ENCODE assay signal across 8 cellular contexts in the genomic region with DNA sequence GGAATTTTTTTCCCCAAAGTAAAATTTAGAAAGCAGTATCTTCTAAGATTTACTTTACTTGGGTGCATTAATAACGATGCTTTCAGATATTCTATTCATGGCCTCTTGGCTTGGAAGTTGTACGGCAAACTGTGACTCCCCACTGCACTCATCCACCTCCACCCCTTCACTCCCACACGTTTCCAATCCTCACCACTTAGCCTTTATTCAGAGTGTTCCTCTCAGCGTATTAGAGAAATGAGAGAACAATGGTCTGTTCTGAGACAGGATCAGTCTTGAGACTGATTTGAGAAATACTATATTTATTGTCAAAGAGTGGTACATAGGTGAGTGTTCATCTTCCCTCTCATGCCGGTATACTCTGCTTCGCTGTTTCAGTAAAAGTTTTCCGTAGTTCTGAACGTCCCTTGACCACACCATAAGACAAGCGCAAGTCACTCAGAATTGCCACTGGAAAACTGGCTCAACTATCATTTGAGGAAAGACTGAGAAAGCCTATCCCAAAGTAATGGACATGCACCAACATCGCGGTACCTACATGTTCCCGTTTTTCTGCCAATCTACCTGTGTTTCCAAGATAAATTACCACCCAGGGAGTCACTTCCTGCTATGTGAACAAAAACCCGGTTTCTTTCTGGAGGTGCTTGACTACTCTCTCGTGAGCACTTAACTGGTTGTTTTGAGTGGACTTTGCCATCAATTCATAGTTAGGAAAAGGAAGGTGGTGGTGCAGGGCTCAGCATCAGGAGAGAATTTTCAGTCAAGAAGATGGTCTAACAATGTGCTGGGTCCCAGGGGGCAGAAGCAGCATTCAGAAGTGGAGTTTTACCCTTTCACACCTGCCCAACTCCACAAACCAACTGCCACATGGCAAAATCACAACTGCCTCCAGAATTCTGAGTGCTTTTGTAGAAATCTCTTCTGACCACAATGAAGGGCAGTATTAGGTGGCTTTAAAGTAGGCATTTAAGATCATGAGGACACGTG. TPM values are rescaled to one million over a fixed set of nuclear protein-coding genes. Genes with fewer than 3 reads are reported as not detected.
A peak's percentile ranks its signal among the peaks of the same experiment; 100 is the strongest.
DNase-seq lines count a peak whose midpoint lies in the region; ATAC-seq and TF ChIP-seq lines count a peak whose summit lies in the region.

No MANE protein-coding gene starts in this region.

- peaks cover 27% of the 10 kb centered on the region for H3K4me1 Mint-ChIP-seq in CD8-positive, alpha-beta T cell (ENCODE audit: low read depth)
- H3K4me1 Mint-ChIP-seq in dendritic cell treated with granulocyte-macrophage colony-stimulating factor and Interleukin-4, amounts not matched to agents 40 ng/mL and 50 ng/mL, for 4 days (ENCODE audit: low read depth), result peaks cover 39% of the 10 kb centered on the region
- peaks cover 3 to 6% of the 10 kb centered on the region in 2 donors for H3K4me1 Mint-ChIP-seq in natural killer cell treated with Interleukin-12 subunit alpha and Interleukin-12 subunit beta and Interleukin-15 and Interleukin-18, amount 100 ng/mL, for 72 hours (ENCODE audit: low read depth in 2 of 2)

- POLR2A ChIA-PET in CD8-positive, alpha-beta T cell (lab: Charles Lee), result no interaction called here

- TF ChIP-seq CTCF in CD8-positive, alpha-beta T cell (IDR thresholded peaks at IDR 0.05), result no peak

- peaks cover 9% of the 10 kb centered on the region for H3K27me3 ChIP-seq in CD8-positive, alpha-beta T cell (ENCODE audit: insufficient read depth, low read length)
- peaks cover 17% of the 10 kb centered on the region for H3K27me3 ChIP-seq in HUES6 (ENCODE audit: control insufficient read depth, insufficient read depth, low read length)

- no peaks in the 10 kb centered on the region for H3K9me3 ChIP-seq in CD8-positive, alpha-beta T cell (ENCODE audit: low read length)
- no peaks in the 10 kb centered on the region for H3K9me3 ChIP-seq in HUES6 (ENCODE audit: control insufficient read depth, insufficient read depth, low read depth, low read length)

- no peak overlapping the region for H3K27ac Mint-ChIP-seq in CD8-positive, alpha-beta T cell
- no peak overlapping the region for H3K27ac Mint-ChIP-seq in dendritic cell treated with granulocyte-macrophage colony-stimulating factor and Interleukin-4, amounts not matched to agents 40 ng/mL and 50 ng/mL, for 4 days
- no peak overlapping the region for H3K27ac Mint-ChIP-seq in natural killer cell treated with Interleukin-12 subunit alpha and Interleukin-12 subunit beta and Interleukin-15 and Interleukin-18, amount 100 ng/mL, for 72 hours

- peak overlapping the region; percentile 57 for H3K4me3 Mint-ChIP-seq in CD8-positive, alpha-beta T cell
- H3K4me3 Mint-ChIP-seq in dendritic cell treated with granulocyte-macrophage colony-stimulating factor and Interleukin-4, amounts not matched to agents 40 ng/mL and 50 ng/mL, for 4 days, result peak overlapping the region; percentile 83
- peak overlapping the region; percentile 17 for H3K4me3 Mint-ChIP-seq in natural killer cell treated with Interleukin-12 subunit alpha and Interleukin-12 subunit beta and Interleukin-15 and Interleukin-18, amount 100 ng/mL, for 72 hours

- H3K27me3 Mint-ChIP-seq in CD8-positive, alpha-beta T cell (ENCODE audit: low read depth), result peaks cover 37% of the 10 kb centered on the region
- peaks cover 81% of the 10 kb centered on the region for H3K27me3 Mint-ChIP-seq in dendritic cell treated with granulocyte-macrophage colony-stimulating factor and Interleukin-4, amounts not matched to agents 40 ng/mL and 50 ng/mL, for 4 days
- peaks cover 45 to 62% of the 10 kb centered on the region in 2 donors for H3K27me3 Mint-ChIP-seq in natural killer cell treated with Interleukin-12 subunit alpha and Interleukin-12 subunit beta and Interleukin-15 and Interleukin-18, amount 100 ng/mL, for 72 hours

- no peak overlapping the region for H3K4me3 ChIP-seq in CD8-positive, alpha-beta T cell (ENCODE audit: low read depth, low read length)
- peak overlapping the region; percentile 84 for H3K4me3 ChIP-seq in HUES6 (ENCODE audit: low read depth, low read length)

- no peak for DNase-seq in CD8-positive, alpha-beta T cell
- no peak for DNase-seq in natural killer cell treated with Interleukin-12 subunit alpha and Interleukin-12 subunit beta and Interleukin-15 and Interleukin-18, amount 100 ng/mL, for 72 hours (ENCODE audit: low spot score)
- DNase-seq in hippocampal formation (lab: John Stamatoyannopoulos, UW) (no peak), HUDEP-2 (lab: John Stamatoyannopoulos, UW; ENCODE audit: unreplicated experiment in 76 of 76) (no peak)

- no peaks in the 10 kb centered on the region for H3K36me3 Mint-ChIP-seq in CD8-positive, alpha-beta T cell
- peaks cover 16% of the 10 kb centered on the region for H3K36me3 Mint-ChIP-seq in dendritic cell treated with granulocyte-macrophage colony-stimulating factor and Interleukin-4, amounts not matched to agents 40 ng/mL and 50 ng/mL, for 4 days (ENCODE audit: low read depth)
- peaks cover 5% of the 10 kb centered on the region for H3K36me3 Mint-ChIP-seq in natural killer cell treated with Interleukin-12 subunit alpha and Interleukin-12 subunit beta and Interleukin-15 and Interleukin-18, amount 100 ng/mL, for 72 hours

- intact Hi-C loops in CD8-positive, alpha-beta T cell (cut with DNase I, micrococcal nuclease), result no loop called here
- intact Hi-C loops in dendritic cell treated with granulocyte-macrophage colony-stimulating factor and Interleukin-4, amounts not matched to agents 40 ng/mL and 50 ng/mL, for 4 days (cut with micrococcal nuclease), result loop anchor here (2.0 to 5.0 kb wide), 2 partner anchors 63 to 128 kb away; no protein-coding TSS in a partner anchor

- CTCF ChIA-PET in CD8-positive, alpha-beta T cell (lab: Charles Lee), result interaction anchor here (0.5 to 0.6 kb wide), 2 partner anchors 8 to 51 kb away, joined by 3 to 4 read pairs; no protein-coding TSS in a partner anchor

- peak overlapping the region; percentile 83 for H3K9ac ChIP-seq in HUES6 (ENCODE audit: low read length)

- no peaks in the 10 kb centered on the region for H3K9me3 Mint-ChIP-seq in CD8-positive, alpha-beta T cell
- H3K9me3 Mint-ChIP-seq in dendritic cell treated with granulocyte-macrophage colony-stimulating factor and Interleukin-4, amounts not matched to agents 40 ng/mL and 50 ng/mL, for 4 days, result no peaks in the 10 kb centered on the region
- no peaks in the 10 kb centered on the region for H3K9me3 Mint-ChIP-seq in natural killer cell treated with Interleukin-12 subunit alpha and Interleukin-12 subunit beta and Interleukin-15 and Interleukin-18, amount 100 ng/mL, for 72 hours

- no peak for ATAC-seq in CD8-positive, alpha-beta T cell
- ATAC-seq in natural killer cell treated with Interleukin-12 subunit alpha and Interleukin-12 subunit beta and Interleukin-15 and Interleukin-18, amount 100 ng/mL, for 72 hours, result no peak
- ATAC-seq in GM18511 (IDR thresholded peaks at IDR 0.05; ENCODE audit: unreplicated experiment), result no peak
- ATAC-seq in HG03045 (IDR thresholded peaks at IDR 0.05; ENCODE audit: unreplicated experiment), result no peak

- no peaks in the 10 kb centered on the region for H3K36me3 ChIP-seq in CD8-positive, alpha-beta T cell (ENCODE audit: insufficient read depth, low read length)
- H3K36me3 ChIP-seq in HUES6 (ENCODE audit: control insufficient read depth, insufficient read depth, low read length), result peaks cover 5% of the 10 kb centered on the region; the same call in 1 of the 2 replicates

- peaks cover 14% of the 10 kb centered on the region for H3K4me1 ChIP-seq in CD8-positive, alpha-beta T cell (ENCODE audit: insufficient read depth, low read length)
- H3K4me1 ChIP-seq in HUES6 (ENCODE audit: control insufficient read depth, insufficient read depth, low read length), result peaks cover 29% of the 10 kb centered on the region

- no peak overlapping the region for H3K27ac ChIP-seq in CD8-positive, alpha-beta T cell (ENCODE audit: low read depth, low read length)
- no peak overlapping the region for H3K27ac ChIP-seq in HUES6 (ENCODE audit: low read depth, low read length)

RNA-seq across cellular contexts. Expression of gene EGLN3, which starts 1.5 kb away (rescaled TPM):
- under 1 TPM; 0.61 to 0.68 TPM for total RNA-seq in CD8-positive, alpha-beta T cell
- total RNA-seq in natural killer cell treated with Interleukin-12 subunit alpha and Interleukin-12 subunit beta and Interleukin-15 and Interleukin-18, amount 100 ng/mL, for 72 hours, result 1 to 10 TPM in 1 of 2 donors, under 1 TPM in 1; 0.31 to 1.7 TPM

Comparison
In these comparisons a context has a peak if more than half of its experiments do, and no peak if none do; other contexts are left out.
1. H3K4me3 Mint-ChIP-seq: peak in every context shown above with its lines; median percentile 83 in dendritic cell treated with granulocyte-macrophage colony-stimulating factor and Interleukin-4, amounts not matched to agents 40 ng/mL and 50 ng/mL, for 4 days; 57 in CD8-positive, alpha-beta T cell; 17 in natural killer cell treated with Interleukin-12 subunit alpha and Interleukin-12 subunit beta and Interleukin-15 and Interleukin-18, amount 100 ng/mL, for 72 hours.